14 cellular contexts compared by ENCODE assay signal in the genomic region with DNA sequence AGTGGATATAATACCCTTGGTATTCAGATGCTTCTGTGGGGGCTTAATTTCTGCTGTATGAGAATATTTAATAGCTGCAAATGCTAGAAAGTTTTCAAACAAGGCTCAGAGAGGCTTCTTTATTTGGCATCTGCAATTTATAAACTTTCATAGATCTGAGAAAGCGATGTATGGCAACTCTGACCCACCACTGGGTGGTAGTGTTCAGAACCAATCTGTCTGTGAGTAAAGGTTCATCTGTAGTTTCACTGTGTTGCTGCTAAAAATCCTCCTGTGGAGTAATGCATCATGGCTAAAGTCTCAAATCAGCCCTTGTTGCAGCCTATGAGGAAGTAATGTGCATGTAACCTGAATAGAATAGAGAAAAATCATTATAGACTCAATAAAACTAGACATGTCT. TPM values are rescaled to one million over a fixed set of nuclear protein-coding genes. Genes with fewer than 3 reads are reported as not detected.
DNase-seq lines count a peak whose midpoint lies in the region; ATAC-seq and TF ChIP-seq lines count a peak whose summit lies in the region.
"Had no signal": no experiment of that assay in that cellular context is flagged by ENCODE, and none has a peak within 500 bp of the region (broad histone marks: within the 10 kb centered on the region; RNA-seq: fewer than 3 reads in every experiment).

No MANE protein-coding gene starts in this region.

- no peak overlapping the region for H3K4me3 ChIP-seq in esophagus muscularis mucosa
- H3K4me3 ChIP-seq in thyroid gland (replicated peaks in 1 of 3), result no peak overlapping the region
- H3K4me3 ChIP-seq: SJCRH30 had no signal

- no peaks in the 10 kb centered on the region for H3K4me1 ChIP-seq in esophagus muscularis mucosa
- H3K4me1 ChIP-seq in thyroid gland, result no peaks in the 10 kb centered on the region
- H3K4me1 ChIP-seq: SJCRH30 had no signal

- H3K27me3 ChIP-seq in esophagus muscularis mucosa (no peaks in the 10 kb centered on the region), thyroid gland (no peaks in the 10 kb centered on the region)
- H3K27me3 ChIP-seq: neutrophil, SJCRH30 had no signal

- H3K9me3 ChIP-seq in esophagus muscularis mucosa, result no peaks in the 10 kb centered on the region
- no peaks in the 10 kb centered on the region for H3K9me3 ChIP-seq in thyroid gland
- H3K9me3 ChIP-seq: neutrophil, SJCRH30 had no signal

- TF ChIP-seq CTCF in esophagus muscularis mucosa (IDR thresholded peaks at IDR 0.05) (no peak), thyroid gland (IDR thresholded peaks at IDR 0.05) (peak in 1 of 6 experiments; percentile 27)

- intact Hi-C loops in esophagus muscularis mucosa (cut with DNase I), result no loop called here
- intact Hi-C loops in thyroid gland (cut with DNase I), result no loop called here

- no peak for TF ChIP-seq EP300 in esophagus muscularis mucosa (IDR thresholded peaks at IDR 0.05)

- WGBS in esophagus muscularis mucosa, result 50% methylated on average over 1 of the region's 1 CpG
- WGBS in thyroid gland, 2 donors, result 81% methylated on average over 1 of the region's 1 CpG

- ATAC-seq in GM18520 (IDR thresholded peaks at IDR 0.05; ENCODE audit: unreplicated experiment), result no peak

- TF ChIP-seq POLR2A in esophagus muscularis mucosa (IDR thresholded peaks at IDR 0.05; ENCODE audit: low read depth) (no peak), thyroid gland (IDR thresholded peaks at IDR 0.05) (no peak)

- peak; percentile 53 for DNase-seq in NCI-H82 (lab: John Stamatoyannopoulos, UW)
- no peak for DNase-seq in NCI-H82 treated with DMSO at 0.1 percent for 48 hours (lab: John Stamatoyannopoulos, UW; ENCODE audit: unreplicated experiment)
- DNase-seq in NCI-H446 treated with DMSO at 0.1 percent for 48 hours (lab: John Stamatoyannopoulos, UW), result peak; percentile 36
- DNase-seq in esophagus muscularis mucosa (ENCODE audit: extremely low spot score), result peak; percentile 24
- peak; percentile 25 for DNase-seq in renal cortical epithelial cell (ENCODE audit: low read depth)
- no peak for DNase-seq in thyroid gland
- no peak for DNase-seq in mucosa of gallbladder (ENCODE audit: low spot score)
- DNase-seq: activated naive CD4-positive, alpha-beta T cell treated with anti-CD3 and anti-CD28 coated beads, Interleukin-2, amount 50 U/mL, for 16 hours; AML-193; effector CD4-positive, alpha-beta T cell; NCI-H1436 treated with DMSO at 0.1 percent for 48 hours had no signal

- no peaks in the 10 kb centered on the region for H3K36me3 ChIP-seq in esophagus muscularis mucosa
- no peaks in the 10 kb centered on the region for H3K36me3 ChIP-seq in thyroid gland
- H3K36me3 ChIP-seq: neutrophil had no signal

- no peak overlapping the region for H3K27ac ChIP-seq in esophagus muscularis mucosa (replicated peaks in 1 of 4)
- no peak overlapping the region for H3K27ac ChIP-seq in thyroid gland
- H3K27ac ChIP-seq: neutrophil, SJCRH30 had no signal

RNA-seq across cellular contexts. Expression of a gene that starts 47.4 kb away (rescaled TPM):
- total RNA-seq in esophagus muscularis mucosa, result 1 to 10 TPM; 3.7 to 9.5 (median 7.4) TPM
- total RNA-seq in renal cortical epithelial cell, result 10.2 and 49.7 TPM in 2 replicates
- 10 to 100 TPM in 3 of 4 donors, 1 to 10 TPM in 1; 9.7 to 32.9 (median 15.5) TPM for total RNA-seq in thyroid gland
- total RNA-seq in mucosa of gallbladder, result 7.1 TPM

Comparison
In these comparisons a context has a peak if more than half of its experiments do, and no peak if none do; other contexts are left out.
1. DNase-seq: peak in NCI-H82 (single experiment), NCI-H446 treated with DMSO at 0.1 percent for 48 hours (single experiment), esophagus muscularis mucosa (single experiment) and renal cortical epithelial cell (single experiment); none in NCI-H82 treated with DMSO at 0.1 percent for 48 hours (single experiment), thyroid gland (0 of 2) and mucosa of gallbladder (single experiment).